ENCODE assay signal across 12 cellular contexts in genomic region chr17:35090707-35091106, GRCh38. TPM values are rescaled to one million over a fixed set of nuclear protein-coding genes. Genes with fewer than 3 reads are reported as not detected.
DNase-seq lines count a peak whose midpoint lies in the region; ATAC-seq and TF ChIP-seq lines count a peak whose summit lies in the region.
"Not testable (repeated sequence)": the region's sequence is repeated elsewhere in the genome, so short reads cannot be mapped to it uniquely, and the experiment has no call there.
"Had no signal": no experiment of that assay in that cellular context is flagged by ENCODE, and none has a peak within 500 bp of the region (broad histone marks: within the 10 kb centered on the region; RNA-seq: fewer than 3 reads in every experiment).

No MANE protein-coding gene starts in this region.

- peaks cover 18% of the 10 kb centered on the region for H3K36me3 Mint-ChIP-seq in CD4-positive, alpha-beta T cell (ENCODE audit: low read depth)
- H3K36me3 Mint-ChIP-seq in T-helper 1 cell treated with Interleukin-12 subunit alpha and Interleukin-12 subunit beta and Interleukin-4 antibody, amounts not matched to agents 30 μg/mL and 1 μg/mL, for 36 hours (ENCODE audit: low read depth); activated CD8-positive, alpha-beta memory T cell treated with anti-CD3 and anti-CD28 coated beads, Interleukin-2, amount 10 ng/mL, durations not matched to agents 7 days and 5 days; activated naive CD4-positive, alpha-beta T cell treated with anti-CD3 and anti-CD28 coated beads, Interleukin-2, amount 50 U/mL, for 24 hours; immature natural killer cell; neural progenitor cell; stimulated activated naive CD8-positive, alpha-beta T cell treated with anti-CD3 and anti-CD28 coated beads, Interleukin-15, Interleukin-2, amounts not matched to agents 100 ng/mL and 50 ng/mL, for 24 hours (ENCODE audit: low read depth): not testable (repeated sequence)
- H3K36me3 Mint-ChIP-seq in naive thymus-derived CD4-positive, alpha-beta T cell = peaks cover 0 to 10% (median 0%) of the 10 kb centered on the region in 5 donors

- H3K4me1 ChIP-seq in naive thymus-derived CD4-positive, alpha-beta T cell (ENCODE audit: control insufficient read depth in 2 of 2, insufficient read depth in 2 of 2, low read length in 2 of 2) = peaks cover 13 to 27% of the 10 kb centered on the region in 2 donors
- H3K4me1 ChIP-seq in neural progenitor cell = not testable (repeated sequence)

- H2AFZ ChIP-seq in neural progenitor cell (replicated peaks) = not testable (repeated sequence)

- not testable (repeated sequence) for H3K27ac ChIP-seq in CD4-positive, alpha-beta T cell (ENCODE audit: low read depth, low read length); naive thymus-derived CD4-positive, alpha-beta T cell (ENCODE audit: low read depth, low read length); neural progenitor cell

- H3K4me1 Mint-ChIP-seq in CD4-positive, alpha-beta T cell (ENCODE audit: low read depth) = peaks cover 48% of the 10 kb centered on the region
- peaks cover 38% of the 10 kb centered on the region for H3K4me1 Mint-ChIP-seq in T-helper 1 cell treated with Interleukin-12 subunit alpha and Interleukin-12 subunit beta and Interleukin-4 antibody, amounts not matched to agents 30 μg/mL and 1 μg/mL, for 36 hours (ENCODE audit: low read depth)
- H3K4me1 Mint-ChIP-seq in activated CD8-positive, alpha-beta memory T cell treated with anti-CD3 and anti-CD28 coated beads, Interleukin-2, amount 10 ng/mL, durations not matched to agents 7 days and 5 days = peaks cover 40% of the 10 kb centered on the region
- peaks cover 46% of the 10 kb centered on the region for H3K4me1 Mint-ChIP-seq in activated naive CD4-positive, alpha-beta T cell treated with anti-CD3 and anti-CD28 coated beads, Interleukin-2, amount 50 U/mL, for 24 hours
- H3K4me1 Mint-ChIP-seq in immature natural killer cell (peaks cover 36 to 38% of the 10 kb centered on the region in 2 donors), neural progenitor cell (peaks cover 14% of the 10 kb centered on the region)
- peaks cover 21 to 41% (median 35%) of the 10 kb centered on the region in 7 donors for H3K4me1 Mint-ChIP-seq in naive thymus-derived CD4-positive, alpha-beta T cell
- peaks cover 47% of the 10 kb centered on the region for H3K4me1 Mint-ChIP-seq in stimulated activated naive CD8-positive, alpha-beta T cell treated with anti-CD3 and anti-CD28 coated beads, Interleukin-15, Interleukin-2, amounts not matched to agents 100 ng/mL and 50 ng/mL, for 24 hours (ENCODE audit: low read depth)

- H3K36me3 ChIP-seq in naive thymus-derived CD4-positive, alpha-beta T cell (ENCODE audit: control insufficient read depth in 2 of 3, insufficient read depth in 3 of 3, low read length in 3 of 3); neural progenitor cell: not testable (repeated sequence)

- H3K27ac Mint-ChIP-seq in CD4-positive, alpha-beta T cell = peak overlapping the region; percentile 98
- H3K27ac Mint-ChIP-seq in T-helper 1 cell treated with Interleukin-12 subunit alpha and Interleukin-12 subunit beta and Interleukin-4 antibody, amounts not matched to agents 30 μg/mL and 1 μg/mL, for 36 hours = peak overlapping the region; percentile 55
- H3K27ac Mint-ChIP-seq in activated CD8-positive, alpha-beta memory T cell treated with anti-CD3 and anti-CD28 coated beads, Interleukin-2, amount 10 ng/mL, durations not matched to agents 7 days and 5 days = peak overlapping the region; percentile 26
- peak overlapping the region; percentile 23 for H3K27ac Mint-ChIP-seq in activated naive CD4-positive, alpha-beta T cell treated with anti-CD3 and anti-CD28 coated beads, Interleukin-2, amount 50 U/mL, for 24 hours
- peak overlapping the region in 2 of 6 donors; percentile 20 to 93 for H3K27ac Mint-ChIP-seq in immature natural killer cell
- peak overlapping the region in 6 of 9 donors; percentile 11 to 89 (median 24) for H3K27ac Mint-ChIP-seq in naive thymus-derived CD4-positive, alpha-beta T cell
- not testable (repeated sequence) for H3K27ac Mint-ChIP-seq in neural progenitor cell
- peak overlapping the region; percentile 93 for H3K27ac Mint-ChIP-seq in stimulated activated naive CD8-positive, alpha-beta T cell treated with anti-CD3 and anti-CD28 coated beads, Interleukin-15, Interleukin-2, amounts not matched to agents 100 ng/mL and 50 ng/mL, for 24 hours

- intact Hi-C loops in CD4-positive, alpha-beta T cell (cut with DNase I, micrococcal nuclease); naive thymus-derived CD4-positive, alpha-beta T cell (cut with micrococcal nuclease): not testable (repeated sequence)

- not testable (repeated sequence) for ATAC-seq in CD4-positive, alpha-beta T cell (ENCODE audit: poor library complexity); activated CD8-positive, alpha-beta memory T cell treated with anti-CD3 and anti-CD28 coated beads, Interleukin-2, amount 10 ng/mL, durations not matched to agents 7 days and 5 days; naive thymus-derived CD4-positive, alpha-beta T cell

- not testable (repeated sequence) for H3K4me2 ChIP-seq in neural progenitor cell

- peaks cover 14% of the 10 kb centered on the region for H3F3A ChIP-seq in neural progenitor cell (ENCODE audit: low read depth)

- POLR2A ChIA-PET in CD4-positive, alpha-beta T cell (lab: Charles Lee) = interaction anchor here (1.4 to 2.3 kb wide), 5 partner anchors 27 to 719 kb away, joined by 3 to 24 read pairs (median 13); partner anchors contain the start of genes RAD51D, RFFL and TAF15
- POLR2A ChIA-PET in naive thymus-derived CD4-positive, alpha-beta T cell (lab: Charles Lee) = interaction anchor here (1.0 to 2.3 kb wide), 8 partner anchors 21 to 129 kb away, joined by 3 to 20 read pairs (median 9); partner anchors contain the start of genes CCT6B, LIG3, RFFL and ZNF830

- not testable (repeated sequence) for H3K4me3 ChIP-seq in naive thymus-derived CD4-positive, alpha-beta T cell (ENCODE audit: low read length); neural progenitor cell

- CTCF ChIA-PET in CD4-positive, alpha-beta T cell (lab: Charles Lee) = interaction anchor here (2.0 to 2.4 kb wide), 6 partner anchors 17 to 110 kb away, joined by 6 to 27 read pairs (median 15); partner anchors contain the start of genes LIG3, RAD51D and RFFL
- CTCF ChIA-PET in activated CD8-positive, alpha-beta memory T cell treated with anti-CD3 and anti-CD28 coated beads, Interleukin-2, amount 10 ng/mL, durations not matched to agents 7 days and 5 days (lab: Charles Lee) = interaction anchor here (1.3 to 8.8 kb wide), 11 partner anchors 10 to 546 kb away, joined by 3 to 59 read pairs (median 10); partner anchors contain the start of genes RAD51D and RFFL
- CTCF ChIA-PET in naive thymus-derived CD4-positive, alpha-beta T cell (lab: Charles Lee) = interaction anchor here (1.6 to 2.6 kb wide), 3 partner anchors 68 to 94 kb away, joined by 7 to 25 read pairs (median 9); no protein-coding TSS in a partner anchor

- H3K4me3 Mint-ChIP-seq in CD4-positive, alpha-beta T cell = peak overlapping the region; percentile 62
- H3K4me3 Mint-ChIP-seq in T-helper 1 cell treated with Interleukin-12 subunit alpha and Interleukin-12 subunit beta and Interleukin-4 antibody, amounts not matched to agents 30 μg/mL and 1 μg/mL, for 36 hours; activated CD8-positive, alpha-beta memory T cell treated with anti-CD3 and anti-CD28 coated beads, Interleukin-2, amount 10 ng/mL, durations not matched to agents 7 days and 5 days: not testable (repeated sequence)
- peak overlapping the region; percentile 88 for H3K4me3 Mint-ChIP-seq in activated naive CD4-positive, alpha-beta T cell treated with anti-CD3 and anti-CD28 coated beads, Interleukin-2, amount 50 U/mL, for 24 hours
- H3K4me3 Mint-ChIP-seq in immature natural killer cell (peak overlapping the region in 3 of 5 donors; percentile 25 to 56 (median 29)), neural progenitor cell (peak overlapping the region; percentile 43)
- peak overlapping the region in 8 of 10 donors; percentile 16 to 94 (median 70) for H3K4me3 Mint-ChIP-seq in naive thymus-derived CD4-positive, alpha-beta T cell
- peak overlapping the region; percentile 13 for H3K4me3 Mint-ChIP-seq in stimulated activated naive CD8-positive, alpha-beta T cell treated with anti-CD3 and anti-CD28 coated beads, Interleukin-15, Interleukin-2, amounts not matched to agents 100 ng/mL and 50 ng/mL, for 24 hours

- not testable (repeated sequence) for H4K20me1 ChIP-seq in neural progenitor cell (ENCODE audit: low read depth)

- H3K27me3 ChIP-seq in CD4-positive, alpha-beta T cell (ENCODE audit: control insufficient read depth, insufficient read depth, low read length); naive thymus-derived CD4-positive, alpha-beta T cell (ENCODE audit: control insufficient read depth in 2 of 2, insufficient read depth in 2 of 2, low read length in 2 of 2): not testable (repeated sequence)
- H3K27me3 ChIP-seq in neural progenitor cell = peaks cover 18% of the 10 kb centered on the region

- H3K9me3 Mint-ChIP-seq in CD4-positive, alpha-beta T cell; T-helper 1 cell treated with Interleukin-12 subunit alpha and Interleukin-12 subunit beta and Interleukin-4 antibody, amounts not matched to agents 30 μg/mL and 1 μg/mL, for 36 hours; activated CD8-positive, alpha-beta memory T cell treated with anti-CD3 and anti-CD28 coated beads, Interleukin-2, amount 10 ng/mL, durations not matched to agents 7 days and 5 days (ENCODE audit: low read depth); activated naive CD4-positive, alpha-beta T cell treated with anti-CD3 and anti-CD28 coated beads, Interleukin-2, amount 50 U/mL, for 24 hours; immature natural killer cell; naive thymus-derived CD4-positive, alpha-beta T cell; neural progenitor cell; stimulated activated naive CD8-positive, alpha-beta T cell treated with anti-CD3 and anti-CD28 coated beads, Interleukin-15, Interleukin-2, amounts not matched to agents 100 ng/mL and 50 ng/mL, for 24 hours: not testable (repeated sequence)

- H3K9me3 ChIP-seq in CD4-positive, alpha-beta T cell (ENCODE audit: control insufficient read depth, low read length); naive thymus-derived CD4-positive, alpha-beta T cell (ENCODE audit: control insufficient read depth in 2 of 3, low read length in 3 of 3); neural progenitor cell (ENCODE audit: low read depth): not testable (repeated sequence)

- H3K9ac ChIP-seq in neural progenitor cell = not testable (repeated sequence)

- not testable (repeated sequence) for DNase-seq in CD4-positive, alpha-beta T cell; activated CD8-positive, alpha-beta memory T cell treated with anti-CD3 and anti-CD28 coated beads, Interleukin-2, amount 10 ng/mL, durations not matched to agents 7 days and 5 days; immature natural killer cell; naive thymus-derived CD4-positive, alpha-beta T cell; neural progenitor cell (ENCODE audit: low spot score)

- H3K79me2 ChIP-seq in neural progenitor cell (ENCODE audit: low read depth) = not testable (repeated sequence)

- not testable (repeated sequence) for TF ChIP-seq CTCF in CD4-positive, alpha-beta T cell (IDR thresholded peaks at IDR 0.05); neural progenitor cell (IDR thresholded peaks at IDR 0.05)

- H3K27me3 Mint-ChIP-seq in CD4-positive, alpha-beta T cell; T-helper 1 cell treated with Interleukin-12 subunit alpha and Interleukin-12 subunit beta and Interleukin-4 antibody, amounts not matched to agents 30 μg/mL and 1 μg/mL, for 36 hours (ENCODE audit: low read depth); activated CD8-positive, alpha-beta memory T cell treated with anti-CD3 and anti-CD28 coated beads, Interleukin-2, amount 10 ng/mL, durations not matched to agents 7 days and 5 days; activated naive CD4-positive, alpha-beta T cell treated with anti-CD3 and anti-CD28 coated beads, Interleukin-2, amount 50 U/mL, for 24 hours; naive thymus-derived CD4-positive, alpha-beta T cell; neural progenitor cell (ENCODE audit: insufficient read depth, low read depth); stimulated activated naive CD8-positive, alpha-beta T cell treated with anti-CD3 and anti-CD28 coated beads, Interleukin-15, Interleukin-2, amounts not matched to agents 100 ng/mL and 50 ng/mL, for 24 hours: not testable (repeated sequence)
- H3K27me3 Mint-ChIP-seq in immature natural killer cell (ENCODE audit: low read depth in 3 of 3) = peaks cover 0 to 15% (median 3%) of the 10 kb centered on the region in 3 donors

RNA-seq across cellular contexts. Expression of gene RFFL, which starts 27.2 kb away (rescaled TPM):
- 10 to 100 TPM; 57.8 to 66.1 TPM for total RNA-seq in CD4-positive, alpha-beta T cell
- 10 to 100 TPM; 47.7 to 52.2 TPM for total RNA-seq in activated CD8-positive, alpha-beta memory T cell treated with anti-CD3 and anti-CD28 coated beads, Interleukin-2, amount 10 ng/mL, durations not matched to agents 7 days and 5 days
- polyA plus RNA-seq in immature natural killer cell = 10 to 100 TPM; 24.0 to 45.4 (median 34.0) TPM
- total RNA-seq in naive thymus-derived CD4-positive, alpha-beta T cell = 10 to 100 TPM; 45.0 to 74.7 (median 55.7) TPM
- 10 to 100 TPM; 36.4 to 47.1 TPM for polyA plus RNA-seq in naive thymus-derived CD4-positive, alpha-beta T cell
- total RNA-seq in neural progenitor cell (ENCODE audit: low replicate concordance) = 20.6 and 22.3 TPM in 2 replicates

RNA-seq across cellular contexts. Expression of gene RAD51D, which starts 29.0 kb away (rescaled TPM):
- 1 to 10 TPM; 6.2 to 8.6 TPM for total RNA-seq in CD4-positive, alpha-beta T cell
- 10 to 100 TPM; 34.0 to 43.0 TPM for total RNA-seq in activated CD8-positive, alpha-beta memory T cell treated with anti-CD3 and anti-CD28 coated beads, Interleukin-2, amount 10 ng/mL, durations not matched to agents 7 days and 5 days
- polyA plus RNA-seq in immature natural killer cell = 10 to 100 TPM; 11.0 to 17.8 (median 13.8) TPM
- total RNA-seq in naive thymus-derived CD4-positive, alpha-beta T cell = 10 to 100 TPM; 15.0 to 34.2 (median 25.4) TPM
- polyA plus RNA-seq in naive thymus-derived CD4-positive, alpha-beta T cell = 10 to 100 TPM in 1 of 2 donors, 1 to 10 TPM in 1; 7.0 to 17.6 TPM
- 9.0 and 13.2 TPM in 2 replicates for total RNA-seq in neural progenitor cell (ENCODE audit: low replicate concordance)

RNA-seq across cellular contexts. Expression of gene FNDC8, which starts 30.7 kb away (rescaled TPM):
- total RNA-seq in CD4-positive, alpha-beta T cell = not detected
- total RNA-seq in activated CD8-positive, alpha-beta memory T cell treated with anti-CD3 and anti-CD28 coated beads, Interleukin-2, amount 10 ng/mL, durations not matched to agents 7 days and 5 days = not detected
- polyA plus RNA-seq in immature natural killer cell = not detected
- not detected for total RNA-seq in naive thymus-derived CD4-positive, alpha-beta T cell
- polyA plus RNA-seq in naive thymus-derived CD4-positive, alpha-beta T cell = not detected
- total RNA-seq in neural progenitor cell (ENCODE audit: low replicate concordance) = 0.25 TPM in 1 of 2 replicates, not detected in the other
- total RNA-seq: A172, H1, HT-29 had no signal
- polyA plus RNA-seq: CD8-positive, alpha-beta memory T cell; H1 had no signal

RNA-seq across cellular contexts. Expression of gene NLE1, which starts 51.4 kb away (rescaled TPM):
- total RNA-seq in CD4-positive, alpha-beta T cell = 1 to 10 TPM; 8.9 to 9.5 TPM
- 10 to 100 TPM; 23.0 to 30.5 TPM for total RNA-seq in activated CD8-positive, alpha-beta memory T cell treated with anti-CD3 and anti-CD28 coated beads, Interleukin-2, amount 10 ng/mL, durations not matched to agents 7 days and 5 days
- polyA plus RNA-seq in immature natural killer cell = 1 to 10 TPM; 2.1 to 4.7 (median 3.3) TPM
- 10 to 100 TPM in 4 of 5 experiments, 1 to 10 TPM in 1; 10.0 to 29.4 (median 21.8) TPM for total RNA-seq in naive thymus-derived CD4-positive, alpha-beta T cell
- 10 to 100 TPM in 1 of 2 donors, 1 to 10 TPM in 1; 6.1 to 10.7 TPM for polyA plus RNA-seq in naive thymus-derived CD4-positive, alpha-beta T cell
- total RNA-seq in neural progenitor cell (ENCODE audit: low replicate concordance) = 12.4 and 29.5 TPM in 2 replicates

RNA-seq across cellular contexts. Expression of gene UNC45B, which starts 56.9 kb away (rescaled TPM):
- total RNA-seq in CD4-positive, alpha-beta T cell = under 1 TPM; 0.11 to 0.20 TPM
- under 1 TPM in 1 of 2 experiments, not detected in 1; 0.06 TPM for total RNA-seq in activated CD8-positive, alpha-beta memory T cell treated with anti-CD3 and anti-CD28 coated beads, Interleukin-2, amount 10 ng/mL, durations not matched to agents 7 days and 5 days
- polyA plus RNA-seq in immature natural killer cell = 1 to 10 TPM in 1 of 3 donors, under 1 TPM in 1, not detected in 1; 0.41 to 1.0 TPM
- total RNA-seq in naive thymus-derived CD4-positive, alpha-beta T cell = under 1 TPM; 0.10 to 0.62 (median 0.29) TPM
- under 1 TPM; 0.10 to 0.22 TPM for polyA plus RNA-seq in naive thymus-derived CD4-positive, alpha-beta T cell
- not detected in 2 replicates for total RNA-seq in neural progenitor cell (ENCODE audit: low replicate concordance)
- total RNA-seq: A172; CD8-positive, alpha-beta memory T cell; HT-29 had no signal
